In the genomic region with DNA sequence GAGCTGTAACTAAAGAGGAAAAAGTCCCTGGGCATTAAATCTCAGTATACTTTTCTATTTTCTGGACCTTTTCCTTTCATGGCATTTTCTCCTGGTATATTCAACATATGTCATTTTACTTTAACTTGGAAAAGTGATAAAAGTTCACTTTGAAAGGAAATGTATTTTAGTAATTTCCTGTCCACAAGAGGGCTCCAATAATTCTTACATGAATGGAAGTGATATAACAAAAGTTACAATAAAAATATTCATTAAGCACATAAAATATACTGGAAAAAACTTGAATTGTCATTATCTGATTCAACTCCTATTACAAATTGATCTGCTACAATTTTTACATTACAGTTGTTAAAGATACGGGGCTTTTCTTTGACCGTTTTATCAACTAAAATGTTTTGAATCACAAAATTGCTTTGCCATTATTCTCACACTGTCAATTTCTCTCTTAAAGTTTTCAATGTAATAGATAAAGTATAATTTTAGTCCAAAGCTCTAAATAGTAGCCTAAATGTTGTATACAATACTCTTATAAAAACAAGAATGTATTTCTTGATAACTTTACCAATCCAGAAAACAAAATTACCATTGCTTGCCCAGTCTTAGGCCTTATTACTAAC, we compare ENCODE assay signal across 9 cellular contexts. TPM values are rescaled to one million over a fixed set of nuclear protein-coding genes. Genes with fewer than 3 reads are reported as not detected.
DNase-seq lines count a peak whose midpoint lies in the region; ATAC-seq and TF ChIP-seq lines count a peak whose summit lies in the region.
"Had no signal": no experiment of that assay in that cellular context is flagged by ENCODE, and none has a peak within 500 bp of the region (broad histone marks: within the 10 kb centered on the region; RNA-seq: fewer than 3 reads in every experiment).

No MANE protein-coding gene starts in this region.

- H4K20me1 ChIP-seq in PC-3 (ENCODE audit: low read length) = peaks cover 37% of the 10 kb centered on the region; the same call in 1 of the 2 replicates

- no peak for ATAC-seq in PC-3
- ATAC-seq in psoas muscle = no peak
- no peak for ATAC-seq in left lobe of liver

- in situ Hi-C loops in G401 (cut with HindIII; ENCODE audit: low sequenced_read_pairs) = no loop called here

- H3K27me3 ChIP-seq in PC-3 (ENCODE audit: low read length) (no peaks in the 10 kb centered on the region), esophagus squamous epithelium (no peaks in the 10 kb centered on the region), psoas muscle (ENCODE audit: insufficient read depth in 3 of 3, low read length in 2 of 3) (no peaks in the 10 kb centered on the region), WERI-Rb-1 (ENCODE audit: insufficient read depth, low read depth, severe bottlenecking) (no peaks in the 10 kb centered on the region)

- POLR2A ChIA-PET in PC-3 (lab: Charles Lee; ENCODE audit: unreplicated experiment) = no interaction called here

- H3K4me1 ChIP-seq in PC-3 (ENCODE audit: insufficient read depth, low read length) = peaks cover 32% of the 10 kb centered on the region
- peaks cover 0 to 67% (median 0%) of the 10 kb centered on the region in 3 donors for H3K4me1 ChIP-seq in esophagus squamous epithelium
- peaks cover 31% of the 10 kb centered on the region for H3K4me1 ChIP-seq in psoas muscle

- H3K36me3 ChIP-seq in PC-3 (ENCODE audit: low read depth, low read length) (no peaks in the 10 kb centered on the region), esophagus squamous epithelium (no peaks in the 10 kb centered on the region), psoas muscle (ENCODE audit: insufficient read depth in 1 of 2, low read depth in 1 of 2) (no peaks in the 10 kb centered on the region), WERI-Rb-1 (no peaks in the 10 kb centered on the region)

- H3K27ac ChIP-seq in PC-3 (ENCODE audit: low read length) = no peak overlapping the region
- peak overlapping the region in 1 of 4 donors; percentile 4 for H3K27ac ChIP-seq in esophagus squamous epithelium
- H3K27ac ChIP-seq in psoas muscle = no peak overlapping the region
- no peak overlapping the region for H3K27ac ChIP-seq in WERI-Rb-1
- H3K27ac ChIP-seq: KMS-11 had no signal

- H3K9me3 ChIP-seq in PC-3 (ENCODE audit: low read length) (no peaks in the 10 kb centered on the region), esophagus squamous epithelium (no peaks in the 10 kb centered on the region), psoas muscle (no peaks in the 10 kb centered on the region), WERI-Rb-1 (ENCODE audit: severe bottlenecking) (no peaks in the 10 kb centered on the region)

- no peaks in the 10 kb centered on the region for H3K9me2 ChIP-seq in PC-3 (replicated peaks; ENCODE audit: low read length)

- intact Hi-C loops in PC-3 (cut with micrococcal nuclease) (loop anchor here (5.0 kb wide), 2 partner anchors 62 to 622 kb away; a partner anchor contains a TSS), esophagus squamous epithelium (cut with DNase I) (loop anchor here (5.0 kb wide), 1 partner anchor 267 kb away; no protein-coding TSS in a partner anchor), psoas muscle (cut with DNase I) (loop anchor here (5.0 kb wide), 1 partner anchor 73 kb away; no protein-coding TSS in a partner anchor)

- H3K4me2 ChIP-seq in PC-3 (ENCODE audit: low read length) = peak overlapping the region; percentile 87
- H3K4me2 ChIP-seq: KMS-11 had no signal

- no peak overlapping the region for H3K9ac ChIP-seq in PC-3 (ENCODE audit: low read length)
- H3K9ac ChIP-seq: KMS-11 had no signal

- BruUV-seq in PC-3 (replicated peaks; lab: Mats Ljungman, UMichigan) = no TSS peak

- peak; percentile 30 for DNase-seq in G401 (ENCODE audit: low spot score)
- peak; percentile 61 for DNase-seq in PC-3
- DNase-seq in esophagus squamous epithelium (lab: John Stamatoyannopoulos, UW) = no peak
- DNase-seq in psoas muscle = no peak
- no peak for DNase-seq in left lobe of liver (ENCODE audit: low spot score)
- no peak for DNase-seq in WERI-Rb-1
- no peak for DNase-seq in NCI-H187 treated with DMSO at 0.1 percent for 48 hours (lab: John Stamatoyannopoulos, UW)
- DNase-seq: effector memory CD4-positive, alpha-beta T cell had no signal

- H3K4me3 ChIP-seq in PC-3 (ENCODE audit: low read length) (peak overlapping the region; percentile 93), esophagus squamous epithelium (peak overlapping the region in 2 of 4 donors; percentile 80 to 84), psoas muscle (peak overlapping the region; percentile 92), WERI-Rb-1 (ENCODE audit: low read depth, low read length) (no peak overlapping the region)

- peak; percentile 64 for TF ChIP-seq CTCF in PC-3 (conservative IDR thresholded peaks at IDR 0.05; ENCODE audit: low read depth, low read length)
- peak in 5 of 6 experiments; percentile 10 to 53 (median 41) for TF ChIP-seq CTCF in esophagus squamous epithelium (IDR thresholded peaks at IDR 0.05)
- peak; percentile 21 for TF ChIP-seq CTCF in psoas muscle (IDR thresholded peaks at IDR 0.05)
- TF ChIP-seq CTCF in WERI-Rb-1 (IDR thresholded peaks at IDR 0.05; ENCODE audit: low read depth, low read length) = no peak

- TF ChIP-seq POLR2A in esophagus squamous epithelium (IDR thresholded peaks at IDR 0.05) = no peak

- H3F3A ChIP-seq in PC-3 (ENCODE audit: low read length, unreplicated experiment) = no peaks in the 10 kb centered on the region

- peaks cover 91% of the 10 kb centered on the region for H3K79me2 ChIP-seq in PC-3 (ENCODE audit: low read length)

- CTCF ChIA-PET in PC-3 (lab: Charles Lee) = no interaction called here

- WGBS in esophagus squamous epithelium, 2 donors = 43 to 57% methylated on average over 2 of the region's 2 CpGs
- 64 to 71% (median 67%) methylated on average over 2 of the region's 2 CpGs for WGBS in psoas muscle, 3 donors

- no peak overlapping the region for H2AFZ ChIP-seq in PC-3 (ENCODE audit: low read length)

RNA-seq across cellular contexts. Expression of a gene that starts 4.9 kb away (rescaled TPM):
- 5.2 and 10.5 TPM in 2 replicates for total RNA-seq in G401 (2014; rRNA removed; shearing (Covaris generic))
- total RNA-seq in PC-3 (2014; rRNA removed) (10.9 and 13.9 TPM in 2 replicates), esophagus squamous epithelium (10 to 100 TPM; 28.1 to 47.1 (median 35.4) TPM), psoas muscle (10 to 100 TPM; 20.7 to 26.2 (median 24.5) TPM), left lobe of liver (21.8 TPM)
- polyA plus RNA-seq in psoas muscle = 10 to 100 TPM; 15.7 to 43.8 (median 16.9) TPM

Comparison
In these comparisons a context has a peak if more than half of its experiments do, and no peak if none do; other contexts are left out.
1. DNase-seq: peak in G401 (single experiment) and PC-3 (single experiment); none in esophagus squamous epithelium (single experiment), psoas muscle (0 of 2), left lobe of liver (single experiment), WERI-Rb-1 (single experiment) and NCI-H187 treated with DMSO at 0.1 percent for 48 hours (single experiment).